Comparison of ENCODE assay signal across 8 cellular contexts in the genomic region with DNA sequence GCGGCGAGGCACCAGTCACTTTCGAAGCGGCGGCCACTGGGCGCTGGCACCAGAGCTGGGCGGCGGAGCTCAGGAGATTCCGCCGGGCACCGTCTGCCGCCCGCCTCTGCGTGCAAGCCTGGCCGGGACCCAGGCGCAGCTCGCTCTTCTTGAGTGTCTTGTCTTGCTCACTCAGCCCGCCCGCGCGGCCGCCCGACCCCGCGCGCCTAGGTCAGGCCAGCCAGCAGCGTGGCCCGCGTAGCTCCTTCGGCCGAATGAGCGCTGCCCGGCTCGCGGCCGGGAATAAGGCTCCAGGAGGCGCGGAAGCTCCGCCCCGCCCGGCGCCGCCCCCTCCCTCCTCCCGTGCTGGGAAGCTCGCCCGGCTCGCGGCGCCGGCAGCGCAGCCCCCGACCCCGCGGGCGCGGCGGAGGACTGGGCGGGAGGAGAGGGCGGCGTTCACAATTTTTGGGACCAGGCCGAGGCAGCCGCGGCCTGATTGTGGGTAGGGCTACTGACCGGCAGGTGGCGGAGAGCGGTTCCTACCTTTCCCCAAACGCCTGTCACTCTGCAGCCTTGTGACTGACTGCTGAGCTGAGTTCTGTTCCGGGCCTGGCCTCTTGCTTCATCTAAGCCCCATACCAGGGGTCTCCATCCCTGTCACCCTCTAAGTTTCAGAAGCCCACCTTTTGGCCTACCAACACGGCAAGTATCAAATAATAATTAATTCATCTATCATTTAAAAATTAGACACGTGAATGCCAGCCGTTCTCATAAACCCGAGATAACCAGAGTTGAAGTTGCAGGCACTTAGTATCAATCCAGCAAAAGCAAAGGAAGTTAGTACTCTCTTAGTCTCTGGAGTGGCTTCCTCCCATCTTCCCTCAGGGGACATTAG. TPM values are rescaled to one million over a fixed set of nuclear protein-coding genes. Genes with fewer than 3 reads are reported as not detected.
DNase-seq lines count a peak whose midpoint lies in the region; ATAC-seq, FAIRE-seq and TF ChIP-seq lines count a peak whose summit lies in the region.

A gene with protein sequence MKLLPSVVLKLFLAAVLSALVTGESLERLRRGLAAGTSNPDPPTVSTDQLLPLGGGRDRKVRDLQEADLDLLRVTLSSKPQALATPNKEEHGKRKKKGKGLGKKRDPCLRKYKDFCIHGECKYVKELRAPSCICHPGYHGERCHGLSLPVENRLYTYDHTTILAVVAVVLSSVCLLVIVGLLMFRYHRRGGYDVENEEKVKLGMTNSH (minus strand): TSS at position 256 of the 874 bp plus-strand sequence. CDS start 275 bp downstream, outside the sequence.

- ATAC-seq in HG02885 (IDR thresholded peaks at IDR 0.05; ENCODE audit: poor library complexity, unreplicated experiment), result peak; percentile 82
- ATAC-seq in WTC11, result peak; percentile 86

- H3K4me3 ChIP-seq in kidney epithelial cell (ENCODE audit: low read depth, low read length), result peak within 1 kb of the TSS; percentile 68

- peak within 1 kb of the TSS; percentile 65 for H3K27ac ChIP-seq in cingulate gyrus (ENCODE audit: low read depth, low read length)

- no peaks in the 10 kb centered on the region for H3K27me3 ChIP-seq in kidney epithelial cell (ENCODE audit: control insufficient read depth, insufficient read depth, low read length)

- peaks cover 11% of the 10 kb centered on the region for H3K27me3 Mint-ChIP-seq in WTC11 (ENCODE audit: low read depth)

- peaks cover 27% of the 10 kb centered on the region for H3K4me1 Mint-ChIP-seq in WTC11

- H3K9me3 Mint-ChIP-seq in WTC11, result no peaks in the 10 kb centered on the region

- DNase-seq in 8988T, result peak; percentile 88
- DNase-seq in GM18507 (ENCODE audit: extremely low spot score, insufficient read length, low read depth), result peak; percentile 63
- DNase-seq in NCI-H2196 treated with DMSO at 0.1 percent for 48 hours (lab: John Stamatoyannopoulos, UW; ENCODE audit: unreplicated experiment), result peak; percentile 74
- DNase-seq in WTC11 (ENCODE audit: low spot score), result peak; percentile 93
- DNase-seq in kidney epithelial cell (ENCODE audit: low read depth), result no peak
- peak; percentile 72 for DNase-seq in stimulated activated CD4-positive, alpha-beta T cell treated with anti-CD3 and anti-CD28 coated beads, Interleukin-15, amount 100 ng/mL, for 24 hours

- no peaks in the 10 kb centered on the region for H3K36me3 Mint-ChIP-seq in WTC11

- peak within 1 kb of the TSS; percentile 68 for H3K4me3 Mint-ChIP-seq in WTC11

- peak; percentile 11; the same call in 1 of the 2 replicates for TF ChIP-seq CTCF in WTC11 (IDR thresholded peaks at IDR 0.05)
- TF ChIP-seq CTCF in kidney epithelial cell (IDR thresholded peaks at IDR 0.05; ENCODE audit: insufficient read depth, low read length, poor library complexity, severe bottlenecking), result peak; percentile 52

- FAIRE-seq in GM18507 (lab: Jason Lieb, UNC), result peak; percentile 69

- H3K27ac Mint-ChIP-seq in WTC11, result no peak within 1 kb of the TSS

- POLR2A ChIA-PET in WTC11 (lab: Charles Lee), result interaction anchor here (0.6 to 2.3 kb wide), 17 partner anchors 8 to 202 kb away, joined by 3 to 28 read pairs (median 6); a partner anchor contains a TSS

- CTCF ChIA-PET in WTC11 (lab: Charles Lee), result interaction anchor here (0.6 to 15.0 kb wide), 69 partner anchors 9 to 559 kb away, joined by 3 to 621 read pairs (median 4); a partner anchor contains a TSS

- no peaks in the 10 kb centered on the region for H3K36me3 ChIP-seq in kidney epithelial cell (ENCODE audit: control insufficient read depth, insufficient read depth, low read length)

TF ChIP-seq in WTC11, 78 proteins besides CTCF, POLR2A, EP300 and RAD21 (continues in another document):
- peak; percentile 54; the same call in 1 of the 2 replicates for TF ChIP-seq TEAD1 (CRISPR knock-in tag; IDR thresholded peaks at IDR 0.05)
- TF ChIP-seq, protein P1, sequence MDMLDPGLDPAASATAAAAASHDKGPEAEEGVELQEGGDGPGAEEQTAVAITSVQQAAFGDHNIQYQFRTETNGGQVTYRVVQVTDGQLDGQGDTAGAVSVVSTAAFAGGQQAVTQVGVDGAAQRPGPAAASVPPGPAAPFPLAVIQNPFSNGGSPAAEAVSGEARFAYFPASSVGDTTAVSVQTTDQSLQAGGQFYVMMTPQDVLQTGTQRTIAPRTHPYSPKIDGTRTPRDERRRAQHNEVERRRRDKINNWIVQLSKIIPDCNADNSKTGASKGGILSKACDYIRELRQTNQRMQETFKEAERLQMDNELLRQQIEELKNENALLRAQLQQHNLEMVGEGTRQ (CRISPR knock-in tag; IDR thresholded peaks at IDR 0.05), result peak; percentile 29; the same call in 1 of the 2 replicates
- TF ChIP-seq KAT7 (CRISPR knock-in tag; IDR thresholded peaks at IDR 0.05; ENCODE audit: borderline replicate concordance), result no peak
- peak; percentile 70 for TF ChIP-seq ETV6 (CRISPR knock-in tag; IDR thresholded peaks at IDR 0.05)
- TF ChIP-seq, protein P2, sequence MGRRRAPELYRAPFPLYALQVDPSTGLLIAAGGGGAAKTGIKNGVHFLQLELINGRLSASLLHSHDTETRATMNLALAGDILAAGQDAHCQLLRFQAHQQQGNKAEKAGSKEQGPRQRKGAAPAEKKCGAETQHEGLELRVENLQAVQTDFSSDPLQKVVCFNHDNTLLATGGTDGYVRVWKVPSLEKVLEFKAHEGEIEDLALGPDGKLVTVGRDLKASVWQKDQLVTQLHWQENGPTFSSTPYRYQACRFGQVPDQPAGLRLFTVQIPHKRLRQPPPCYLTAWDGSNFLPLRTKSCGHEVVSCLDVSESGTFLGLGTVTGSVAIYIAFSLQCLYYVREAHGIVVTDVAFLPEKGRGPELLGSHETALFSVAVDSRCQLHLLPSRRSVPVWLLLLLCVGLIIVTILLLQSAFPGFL (CRISPR knock-in tag; IDR thresholded peaks at IDR 0.05; ENCODE audit: borderline replicate concordance), result no peak
- no peak for TF ChIP-seq SOX15 (CRISPR knock-in tag; IDR thresholded peaks at IDR 0.05)
- TF ChIP-seq, protein P3, sequence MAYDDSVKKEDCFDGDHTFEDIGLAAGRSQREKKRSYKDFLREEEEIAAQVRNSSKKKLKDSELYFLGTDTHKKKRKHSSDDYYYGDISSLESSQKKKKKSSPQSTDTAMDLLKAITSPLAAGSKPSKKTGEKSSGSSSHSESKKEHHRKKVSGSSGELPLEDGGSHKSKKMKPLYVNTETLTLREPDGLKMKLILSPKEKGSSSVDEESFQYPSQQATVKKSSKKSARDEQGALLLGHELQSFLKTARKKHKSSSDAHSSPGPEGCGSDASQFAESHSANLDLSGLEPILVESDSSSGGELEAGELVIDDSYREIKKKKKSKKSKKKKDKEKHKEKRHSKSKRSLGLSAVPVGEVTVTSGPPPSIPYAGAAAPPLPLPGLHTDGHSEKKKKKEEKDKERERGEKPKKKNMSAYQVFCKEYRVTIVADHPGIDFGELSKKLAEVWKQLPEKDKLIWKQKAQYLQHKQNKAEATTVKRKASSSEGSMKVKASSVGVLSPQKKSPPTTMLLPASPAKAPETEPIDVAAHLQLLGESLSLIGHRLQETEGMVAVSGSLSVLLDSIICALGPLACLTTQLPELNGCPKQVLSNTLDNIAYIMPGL (CRISPR knock-in tag; IDR thresholded peaks at IDR 0.05), result peak; percentile 76
- TF ChIP-seq IRF2 (CRISPR knock-in tag; IDR thresholded peaks at IDR 0.05; ENCODE audit: borderline replicate concordance, low read depth), result no peak
- TF ChIP-seq TEAD4 (CRISPR knock-in tag; IDR thresholded peaks at IDR 0.05), result 0 out of 2 replicates have a peak, but pooled peaks have one; percentile 0
- TF ChIP-seq, protein P4, sequence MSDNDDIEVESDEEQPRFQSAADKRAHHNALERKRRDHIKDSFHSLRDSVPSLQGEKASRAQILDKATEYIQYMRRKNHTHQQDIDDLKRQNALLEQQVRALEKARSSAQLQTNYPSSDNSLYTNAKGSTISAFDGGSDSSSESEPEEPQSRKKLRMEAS (CRISPR knock-in tag; IDR thresholded peaks at IDR 0.05), result peak; percentile 67
- TF ChIP-seq OVOL2 (CRISPR knock-in tag; IDR thresholded peaks at IDR 0.05; ENCODE audit: borderline replicate concordance), result no peak
- TF ChIP-seq, protein P5, sequence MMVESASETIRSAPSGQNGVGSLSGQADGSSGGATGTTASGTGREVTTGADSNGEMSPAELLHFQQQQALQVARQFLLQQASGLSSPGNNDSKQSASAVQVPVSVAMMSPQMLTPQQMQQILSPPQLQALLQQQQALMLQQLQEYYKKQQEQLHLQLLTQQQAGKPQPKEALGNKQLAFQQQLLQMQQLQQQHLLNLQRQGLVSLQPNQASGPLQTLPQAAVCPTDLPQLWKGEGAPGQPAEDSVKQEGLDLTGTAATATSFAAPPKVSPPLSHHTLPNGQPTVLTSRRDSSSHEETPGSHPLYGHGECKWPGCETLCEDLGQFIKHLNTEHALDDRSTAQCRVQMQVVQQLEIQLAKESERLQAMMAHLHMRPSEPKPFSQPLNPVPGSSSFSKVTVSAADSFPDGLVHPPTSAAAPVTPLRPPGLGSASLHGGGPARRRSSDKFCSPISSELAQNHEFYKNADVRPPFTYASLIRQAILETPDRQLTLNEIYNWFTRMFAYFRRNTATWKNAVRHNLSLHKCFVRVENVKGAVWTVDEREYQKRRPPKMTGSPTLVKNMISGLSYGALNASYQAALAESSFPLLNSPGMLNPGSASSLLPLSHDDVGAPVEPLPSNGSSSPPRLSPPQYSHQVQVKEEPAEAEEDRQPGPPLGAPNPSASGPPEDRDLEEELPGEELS (CRISPR knock-in tag; IDR thresholded peaks at IDR 0.05), result 0 out of 2 replicates have a peak, but pooled peaks have one; percentile 39
- TF ChIP-seq ESRRA (CRISPR knock-in tag; IDR thresholded peaks at IDR 0.05; ENCODE audit: borderline replicate concordance), result no peak
- TF ChIP-seq, protein P6, sequence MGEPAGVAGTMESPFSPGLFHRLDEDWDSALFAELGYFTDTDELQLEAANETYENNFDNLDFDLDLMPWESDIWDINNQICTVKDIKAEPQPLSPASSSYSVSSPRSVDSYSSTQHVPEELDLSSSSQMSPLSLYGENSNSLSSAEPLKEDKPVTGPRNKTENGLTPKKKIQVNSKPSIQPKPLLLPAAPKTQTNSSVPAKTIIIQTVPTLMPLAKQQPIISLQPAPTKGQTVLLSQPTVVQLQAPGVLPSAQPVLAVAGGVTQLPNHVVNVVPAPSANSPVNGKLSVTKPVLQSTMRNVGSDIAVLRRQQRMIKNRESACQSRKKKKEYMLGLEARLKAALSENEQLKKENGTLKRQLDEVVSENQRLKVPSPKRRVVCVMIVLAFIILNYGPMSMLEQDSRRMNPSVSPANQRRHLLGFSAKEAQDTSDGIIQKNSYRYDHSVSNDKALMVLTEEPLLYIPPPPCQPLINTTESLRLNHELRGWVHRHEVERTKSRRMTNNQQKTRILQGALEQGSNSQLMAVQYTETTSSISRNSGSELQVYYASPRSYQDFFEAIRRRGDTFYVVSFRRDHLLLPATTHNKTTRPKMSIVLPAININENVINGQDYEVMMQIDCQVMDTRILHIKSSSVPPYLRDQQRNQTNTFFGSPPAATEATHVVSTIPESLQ (CRISPR knock-in tag; IDR thresholded peaks at IDR 0.05), result no peak
- TF ChIP-seq ZNF138 (CRISPR knock-in tag; conservative IDR thresholded peaks at IDR 0.05), result no peak

RNA-seq across cellular contexts. Expression of the gene that starts here (rescaled TPM):
- total RNA-seq in WTC11 (2021) (2.2 to 4.0 TPM (median 2.5 TPM) in 3 replicates), kidney epithelial cell (25.1 and 31.6 TPM in 2 replicates)
